In genomic region chr6:131510094-131510493, GRCh38 we compare ENCODE assay signal across 13 cellular contexts.
DNase-seq lines count a peak whose midpoint lies in the region; ATAC-seq and TF ChIP-seq lines count a peak whose summit lies in the region.
"Had no signal": no experiment of that assay in that cellular context is flagged by ENCODE, and none has a peak within 500 bp of the region (broad histone marks: within the 10 kb centered on the region; RNA-seq: fewer than 3 reads in every experiment).

No MANE protein-coding gene starts in this region.

- DNase-seq in NCI-H1417 (lab: John Stamatoyannopoulos, UW) (peak in 2 of 3 experiments; percentile 40 to 78), upper lobe of left lung (no peak), ascending aorta (ENCODE audit: low spot score in 2 of 2) (no peak), DMS153 treated with DMSO at 0.1 percent for 48 hours (lab: John Stamatoyannopoulos, UW; ENCODE audit: unreplicated experiment) (no peak), SHP77 treated with DMSO at 0.1 percent for 48 hours (lab: John Stamatoyannopoulos, UW) (no peak)
- DNase-seq: activated T-cell treated with anti-CD3 and anti-CD28 coated beads for 4 hours; CD4-positive, alpha-beta T cell; effector CD8-positive, alpha-beta T cell; NCI-H1436 had no signal

- H3K9me3 ChIP-seq in iPS-20b (ENCODE audit: insufficient read depth, low read depth, low read length) (peaks cover 9% of the 10 kb centered on the region; the same call in 1 of the 2 replicates), upper lobe of left lung (no peaks in the 10 kb centered on the region), ascending aorta (peaks cover 0 to 3% of the 10 kb centered on the region in 2 donors)

- ATAC-seq in GM19438 (IDR thresholded peaks at IDR 0.05; ENCODE audit: low read depth, unreplicated experiment) (peak; percentile 97), HG02870 (IDR thresholded peaks at IDR 0.05; ENCODE audit: unreplicated experiment) (peak; percentile 99), upper lobe of left lung (ENCODE audit: low FRiP score in 2 of 2) (no peak)
- ATAC-seq: stimulated activated memory B cell treated with anti-CD40 and anti-IgM and Interleukin-4, amounts not matched to agents 10 μg/mL and 1 μg/mL and 100 μg/mL, for 72 hours had no signal

- TF ChIP-seq CTCF in upper lobe of left lung (IDR thresholded peaks at IDR 0.05) (no peak), ascending aorta (IDR thresholded peaks at IDR 0.05) (no peak)

- H3K27ac ChIP-seq in iPS-20b (ENCODE audit: low read length), result peak overlapping the region; percentile 16
- no peak overlapping the region for H3K27ac ChIP-seq in upper lobe of left lung
- no peak overlapping the region for H3K27ac ChIP-seq in ascending aorta

- intact Hi-C loops in ascending aorta (cut with DNase I), result no loop called here

- no peak for TF ChIP-seq POLR2A in upper lobe of left lung (IDR thresholded peaks at IDR 0.05)

- H3K27me3 ChIP-seq in iPS-20b (ENCODE audit: insufficient read depth, low read length), result no peaks in the 10 kb centered on the region
- no peaks in the 10 kb centered on the region for H3K27me3 ChIP-seq in upper lobe of left lung
- no peaks in the 10 kb centered on the region for H3K27me3 ChIP-seq in ascending aorta

- H3K4me1 ChIP-seq in iPS-20b (ENCODE audit: insufficient read depth, low read length), result peaks cover 11% of the 10 kb centered on the region
- no peaks in the 10 kb centered on the region for H3K4me1 ChIP-seq in upper lobe of left lung
- H3K4me1 ChIP-seq in ascending aorta, result no peaks in the 10 kb centered on the region

- no peak for TF ChIP-seq EP300 in upper lobe of left lung (IDR thresholded peaks at IDR 0.05)

- H3K9ac ChIP-seq in iPS-20b (ENCODE audit: low read depth, low read length), result peak overlapping the region; percentile 56; the same call in 1 of the 2 replicates

- 74 to 84% methylated on average over 5 of the region's 5 CpGs for WGBS in upper lobe of left lung, 2 donors

- H3K4me3 ChIP-seq in iPS-20b (ENCODE audit: low read length), result no peak overlapping the region
- no peak overlapping the region for H3K4me3 ChIP-seq in upper lobe of left lung
- H3K4me3 ChIP-seq in ascending aorta, result no peak overlapping the region

- H3K36me3 ChIP-seq in iPS-20b (ENCODE audit: insufficient read depth, low read depth, low read length) (no peaks in the 10 kb centered on the region; the same call in 1 of the 2 replicates), upper lobe of left lung (no peaks in the 10 kb centered on the region), ascending aorta (no peaks in the 10 kb centered on the region)

Comparison
In these comparisons a context has a peak if more than half of its experiments do, and no peak if none do; other contexts are left out.
1. ATAC-seq: peak in GM19438 (single experiment) and HG02870 (single experiment); none in upper lobe of left lung (0 of 2).
2. DNase-seq: peak in NCI-H1417 (2 of 3); none in upper lobe of left lung (0 of 2), ascending aorta (0 of 2), DMS153 treated with DMSO at 0.1 percent for 48 hours (single experiment) and SHP77 treated with DMSO at 0.1 percent for 48 hours (single experiment).